Comparison of ENCODE assay signal across 30 cellular contexts in genomic region chr10:96622330-96622729, GRCh38.
"Had no signal": no experiment of that assay in that cellular context is flagged by ENCODE, and none has a peak within 500 bp of the region (broad histone marks: within the 10 kb centered on the region; RNA-seq: fewer than 3 reads in every experiment).

No MANE protein-coding gene starts in this region.

- H3K4me1 Mint-ChIP-seq: naive thymus-derived CD4-positive, alpha-beta T cell had no signal

- H3K4me1 ChIP-seq: foreskin keratinocyte, parathyroid adenoma had no signal

- H3K27ac ChIP-seq: dorsolateral prefrontal cortex, epithelial cell of prostate, esophagus muscularis mucosa, foreskin keratinocyte, gastroesophageal sphincter, heart left ventricle, hepatocyte, neural progenitor cell, parathyroid adenoma, right lobe of liver, testis, tibial artery, upper lobe of left lung had no signal

- H3K27me3 ChIP-seq: dorsolateral prefrontal cortex, esophagus muscularis mucosa, foreskin keratinocyte, gastroesophageal sphincter, heart left ventricle, hepatocyte, neural progenitor cell, right lobe of liver, testis, tibial artery, upper lobe of left lung had no signal

- H3K27ac Mint-ChIP-seq: mesothelial cell of epicardium; naive thymus-derived CD4-positive, alpha-beta T cell; nephron; neural progenitor cell; progenitor cell of endocrine pancreas had no signal

- DNase-seq: dorsolateral prefrontal cortex; effector CD4-positive, alpha-beta T cell; foreskin keratinocyte; heart left ventricle; kidney; mesenchymal stem cell; mucosa of descending colon; naive thymus-derived CD4-positive, alpha-beta T cell; right lobe of liver; stimulated activated CD4-positive, alpha-beta T cell treated with anti-CD3 and anti-CD28 coated beads, Interleukin-12 subunit alpha, Interleukin-12 subunit beta, amount 100 ng/mL, for 4 hours; stimulated activated CD4-positive, alpha-beta T cell treated with anti-CD3 and anti-CD28 coated beads, Interleukin-1b, Interleukin-23, amount 100 ng/mL, for 48 hours; stimulated activated CD4-positive, alpha-beta T cell treated with anti-CD3 and anti-CD28 coated beads, Interleukin-4, amount 100 ng/mL, for 1 hour; stimulated activated CD8-positive, alpha-beta memory T cell treated with anti-CD3 and anti-CD28 coated beads, Interleukin-4, amount 100 ng/mL, for 48 hours; stimulated activated naive CD4-positive, alpha-beta T cell treated with Interleukin-2 at 50 U/mL for 16 hours; substantia nigra; testis; tibial artery; upper lobe of left lung had no signal

- H3K4me3 Mint-ChIP-seq: mesothelial cell of epicardium; naive thymus-derived CD4-positive, alpha-beta T cell; nephron; neural progenitor cell had no signal

- H2AFZ ChIP-seq: hepatocyte, neural progenitor cell, parathyroid adenoma had no signal

- H3K27me3 Mint-ChIP-seq: naive thymus-derived CD4-positive, alpha-beta T cell; progenitor cell of endocrine pancreas had no signal

- H3K4me3 ChIP-seq: dorsolateral prefrontal cortex, esophagus muscularis mucosa, gastroesophageal sphincter, heart left ventricle, hepatocyte, lung, mucosa of descending colon, neural progenitor cell, right lobe of liver, smooth muscle cell, testis, tibial artery, upper lobe of left lung had no signal

- H3K9ac ChIP-seq: neural progenitor cell, parathyroid adenoma had no signal

- H3K9me3 Mint-ChIP-seq: mesothelial cell of epicardium; naive thymus-derived CD4-positive, alpha-beta T cell; nephron; neural progenitor cell had no signal

- H3K4me2 ChIP-seq: hepatocyte, neural progenitor cell, smooth muscle cell had no signal

- H3K79me2 ChIP-seq: hepatocyte, parathyroid adenoma had no signal

- ATAC-seq: foreskin keratinocyte; gastroesophageal sphincter; heart left ventricle; left lobe of liver; mucosa of descending colon; naive thymus-derived CD4-positive, alpha-beta T cell; right lobe of liver had no signal
